In the genomic region with DNA sequence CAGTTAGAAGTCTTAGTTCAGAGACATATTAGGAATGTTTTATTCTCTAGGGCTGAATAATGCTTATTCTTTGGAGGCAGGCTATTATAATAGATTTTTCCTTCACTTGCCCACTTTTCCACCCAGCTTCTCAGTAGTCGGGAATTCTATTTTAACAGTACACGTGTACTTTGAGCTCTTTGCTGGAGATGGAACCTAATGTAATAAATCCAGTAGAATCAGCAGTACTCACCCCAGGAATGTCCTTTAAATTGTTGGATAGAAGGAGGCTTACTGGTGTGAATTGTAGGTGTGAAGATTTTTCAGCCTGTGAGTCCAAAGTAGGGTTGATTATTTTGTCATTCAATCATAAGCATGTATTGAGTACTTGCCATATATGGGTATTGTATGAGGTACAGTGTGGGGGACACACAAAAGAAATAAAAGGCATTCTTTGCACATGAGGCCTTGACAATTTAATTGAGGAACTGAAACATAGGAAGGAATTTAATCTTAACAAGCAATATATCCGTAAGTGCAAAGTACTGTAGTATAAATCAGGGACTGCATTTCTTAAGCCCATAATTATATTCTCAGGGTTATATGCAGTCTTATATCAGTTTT, we compare ENCODE assay signal across 17 cellular contexts.
"Had no signal": no experiment of that assay in that cellular context is flagged by ENCODE, and none has a peak within 500 bp of the region (broad histone marks: within the 10 kb centered on the region; RNA-seq: fewer than 3 reads in every experiment).

No MANE protein-coding gene starts in this region.

- H2AFZ ChIP-seq: parathyroid adenoma had no signal

- H3K27ac Mint-ChIP-seq: activated CD8-positive, alpha-beta memory T cell treated with anti-CD3 and anti-CD28 coated beads, Interleukin-2, amount 10 ng/mL, durations not matched to agents 7 days and 5 days; activated naive CD4-positive, alpha-beta T cell treated with anti-CD3 and anti-CD28 coated beads, Interleukin-2, amount 10 ng/mL, durations not matched to agents 7 days and 5 days; activated T-helper 2 cell treated with anti-CD3 and anti-CD28 coated beads, Interferon-gamma antibody, Interleukin-2, Interleukin-4, amounts not matched to agents 10 μg/mL and 5 μg/mL and 100 μg/mL, durations not matched to agents 14 hours and 24 hours and 36 hours; immature natural killer cell; stimulated activated naive B cell treated with anti-CD40 and anti-IgM and Interleukin-4, amounts not matched to agents 10 μg/mL and 1 μg/mL and 100 μg/mL, for 72 hours had no signal

- H3K4me3 Mint-ChIP-seq: activated CD8-positive, alpha-beta memory T cell treated with anti-CD3 and anti-CD28 coated beads, Interleukin-2, amount 10 ng/mL, durations not matched to agents 7 days and 5 days; activated naive CD4-positive, alpha-beta T cell treated with anti-CD3 and anti-CD28 coated beads, Interleukin-2, amount 10 ng/mL, durations not matched to agents 7 days and 5 days; immature natural killer cell; stimulated activated naive B cell treated with anti-CD40 and anti-IgM and Interleukin-4, amounts not matched to agents 10 μg/mL and 1 μg/mL and 100 μg/mL, for 72 hours had no signal

- H3K9me3 Mint-ChIP-seq: activated naive CD4-positive, alpha-beta T cell treated with anti-CD3 and anti-CD28 coated beads, Interleukin-2, amount 10 ng/mL, durations not matched to agents 7 days and 5 days; activated T-helper 2 cell treated with anti-CD3 and anti-CD28 coated beads, Interferon-gamma antibody, Interleukin-2, Interleukin-4, amounts not matched to agents 10 μg/mL and 5 μg/mL and 100 μg/mL, durations not matched to agents 14 hours and 24 hours and 36 hours; immature natural killer cell; stimulated activated naive B cell treated with anti-CD40 and anti-IgM and Interleukin-4, amounts not matched to agents 10 μg/mL and 1 μg/mL and 100 μg/mL, for 72 hours had no signal

- H3K36me3 ChIP-seq: lower lobe of right lung, neutrophil, thyroid gland had no signal

- H3K36me3 Mint-ChIP-seq: activated CD8-positive, alpha-beta memory T cell treated with anti-CD3 and anti-CD28 coated beads, Interleukin-2, amount 10 ng/mL, durations not matched to agents 7 days and 5 days; activated naive CD4-positive, alpha-beta T cell treated with anti-CD3 and anti-CD28 coated beads, Interleukin-2, amount 10 ng/mL, durations not matched to agents 7 days and 5 days; immature natural killer cell; stimulated activated naive B cell treated with anti-CD40 and anti-IgM and Interleukin-4, amounts not matched to agents 10 μg/mL and 1 μg/mL and 100 μg/mL, for 72 hours had no signal

- H3K27ac ChIP-seq: lower lobe of right lung, neutrophil, parathyroid adenoma, thyroid gland had no signal

- H3K4me3 ChIP-seq: lower lobe of right lung, thyroid gland had no signal

- ATAC-seq: activated CD8-positive, alpha-beta memory T cell treated with anti-CD3 and anti-CD28 coated beads, Interleukin-2, amount 10 ng/mL, durations not matched to agents 7 days and 5 days; lower lobe of right lung; stimulated activated naive B cell treated with anti-CD40 and anti-IgM and Interleukin-4, amounts not matched to agents 10 μg/mL and 1 μg/mL and 100 μg/mL, for 72 hours had no signal

- DNase-seq: activated CD4-positive, alpha-beta T cell treated with anti-CD3 and anti-CD28 coated beads for 1 hour; activated CD4-positive, alpha-beta T cell treated with anti-CD3 and anti-CD28 coated beads, Interleukin-2, amount 50 U/mL, for 48 hours; activated CD8-positive, alpha-beta memory T cell treated with anti-CD3 and anti-CD28 coated beads, Interleukin-2, amount 10 ng/mL, durations not matched to agents 7 days and 5 days; activated naive CD4-positive, alpha-beta T cell treated with anti-CD3 and anti-CD28 coated beads, Interleukin-2, amount 10 ng/mL, durations not matched to agents 7 days and 5 days; activated T-cell treated with anti-CD3 and anti-CD28 coated beads, Interleukin-2, amount 50 U/mL, for 1 hour; immature natural killer cell; lower lobe of right lung; midbrain; retina; stimulated activated CD4-positive, alpha-beta T cell treated with anti-CD3 and anti-CD28 coated beads, Interleukin-2, amount 100 ng/mL, for 48 hours; stimulated activated naive B cell treated with anti-CD40 and anti-IgM and Interleukin-4, amounts not matched to agents 10 μg/mL and 1 μg/mL and 100 μg/mL, for 72 hours; thyroid gland had no signal

- H3K9ac ChIP-seq: parathyroid adenoma had no signal

- H3K27me3 ChIP-seq: neutrophil, thyroid gland had no signal

- FAIRE-seq: frontal cortex, urothelium cell line had no signal

- H3K79me2 ChIP-seq: parathyroid adenoma had no signal

- H3K9me3 ChIP-seq: lower lobe of right lung, neutrophil, thyroid gland had no signal

- H3K27me3 Mint-ChIP-seq: activated CD8-positive, alpha-beta memory T cell treated with anti-CD3 and anti-CD28 coated beads, Interleukin-2, amount 10 ng/mL, durations not matched to agents 7 days and 5 days; activated naive CD4-positive, alpha-beta T cell treated with anti-CD3 and anti-CD28 coated beads, Interleukin-2, amount 10 ng/mL, durations not matched to agents 7 days and 5 days; stimulated activated naive B cell treated with anti-CD40 and anti-IgM and Interleukin-4, amounts not matched to agents 10 μg/mL and 1 μg/mL and 100 μg/mL, for 72 hours had no signal

- H3K4me1 ChIP-seq: lower lobe of right lung, parathyroid adenoma, thyroid gland had no signal

- H3K4me1 Mint-ChIP-seq: activated naive CD4-positive, alpha-beta T cell treated with anti-CD3 and anti-CD28 coated beads, Interleukin-2, amount 10 ng/mL, durations not matched to agents 7 days and 5 days; immature natural killer cell had no signal
